ENCODE assay signal across 1 cellular context in genomic region chr11:18011633-18012313, GRCh38.
TF ChIP-seq lines count a peak whose summit lies in the region.

No MANE protein-coding gene starts in this region.

TF ChIP-seq in SK-N-SH treated with all-trans-retinoic acid at 6 μM for 48 hours, 23 proteins besides CTCF, POLR2A, EP300 and RAD21 (continued from another document):
- TF ChIP-seq, protein P1, sequence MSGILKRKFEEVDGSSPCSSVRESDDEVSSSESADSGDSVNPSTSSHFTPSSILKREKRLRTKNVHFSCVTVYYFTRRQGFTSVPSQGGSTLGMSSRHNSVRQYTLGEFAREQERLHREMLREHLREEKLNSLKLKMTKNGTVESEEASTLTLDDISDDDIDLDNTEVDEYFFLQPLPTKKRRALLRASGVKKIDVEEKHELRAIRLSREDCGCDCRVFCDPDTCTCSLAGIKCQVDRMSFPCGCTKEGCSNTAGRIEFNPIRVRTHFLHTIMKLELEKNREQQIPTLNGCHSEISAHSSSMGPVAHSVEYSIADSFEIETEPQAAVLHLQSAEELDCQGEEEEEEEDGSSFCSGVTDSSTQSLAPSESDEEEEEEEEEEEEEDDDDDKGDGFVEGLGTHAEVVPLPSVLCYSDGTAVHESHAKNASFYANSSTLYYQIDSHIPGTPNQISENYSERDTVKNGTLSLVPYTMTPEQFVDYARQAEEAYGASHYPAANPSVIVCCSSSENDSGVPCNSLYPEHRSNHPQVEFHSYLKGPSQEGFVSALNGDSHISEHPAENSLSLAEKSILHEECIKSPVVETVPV (CRISPR knock-in tag; IDR thresholded peaks at IDR 0.05): no peak
TF ChIP-seq in SK-N-SH treated with all-trans-retinoic acid at 6 μM for 48 hours: peak in this region for 0.
